Comparison of ENCODE assay signal across 18 cellular contexts in the genomic region with DNA sequence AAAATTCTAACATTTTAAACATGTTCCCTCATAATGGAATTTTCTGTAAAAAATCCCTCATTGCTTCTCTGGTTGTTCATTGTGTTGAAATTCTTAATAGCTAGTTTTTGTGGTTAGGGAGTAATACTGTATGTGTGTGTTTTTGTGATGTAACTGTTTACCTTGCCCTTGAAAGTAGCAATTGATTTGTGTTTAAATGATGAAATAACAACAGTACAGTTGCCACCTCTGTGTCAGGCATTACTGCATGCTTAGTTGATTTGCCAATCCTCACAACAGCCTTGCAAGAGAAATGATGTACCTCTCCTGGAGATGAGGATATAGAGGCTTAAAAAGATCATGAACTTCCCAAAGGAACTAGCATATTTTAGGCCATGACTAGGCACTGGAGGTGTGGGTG.
DNase-seq lines count a peak whose midpoint lies in the region; ATAC-seq, FAIRE-seq and TF ChIP-seq lines count a peak whose summit lies in the region.
"Had no signal": no experiment of that assay in that cellular context is flagged by ENCODE, and none has a peak within 500 bp of the region (broad histone marks: within the 10 kb centered on the region; RNA-seq: fewer than 3 reads in every experiment).

No MANE protein-coding gene starts in this region.

- H3K4me1 ChIP-seq in pancreas: peaks cover 0 to 5% (median 0%) of the 10 kb centered on the region in 3 donors
- H3K4me1 ChIP-seq: prostate gland had no signal

- intact Hi-C loops in pancreas (cut with DNase I): no loop called here

- no peaks in the 10 kb centered on the region for H3K36me3 ChIP-seq in pancreas
- H3K36me3 ChIP-seq: prostate gland had no signal

- no peak for FAIRE-seq in pancreas (lab: Jason Lieb, UNC)
- FAIRE-seq: GM12892, TTC549 had no signal

- DNase-seq in HCEC 1CT (peak; percentile 64), NCI-H774 (lab: John Stamatoyannopoulos, UW) (peak; percentile 15), fibroblast of mammary gland (ENCODE audit: low read depth) (peak; percentile 78), pancreas (no peak), NCI-H146 treated with DMSO at 0.1 percent for 48 hours (lab: John Stamatoyannopoulos, UW; ENCODE audit: unreplicated experiment) (no peak)
- DNase-seq: activated CD4-positive, alpha-beta T cell treated with anti-CD3 and anti-CD28 coated beads, Interleukin-2, amount 50 U/mL, for 48 hours; amygdala; CD4-positive, CD25-positive, alpha-beta regulatory T cell; cortex of kidney; hypothalamus; naive thymus-derived CD4-positive, alpha-beta T cell; NCI-H345; SK-N-SH had no signal

- TF ChIP-seq CTCF in fibroblast of mammary gland (conservative IDR thresholded peaks at IDR 0.05; ENCODE audit: control insufficient read depth, insufficient read depth, low read depth, low read length) (no peak), pancreas (IDR thresholded peaks at IDR 0.05) (no peak)

- H3K4me3 ChIP-seq in fibroblast of mammary gland (ENCODE audit: control insufficient read depth, low read depth, low read length): no peak overlapping the region
- no peak overlapping the region for H3K4me3 ChIP-seq in pancreas
- H3K4me3 ChIP-seq: prostate gland had no signal

- ATAC-seq in pancreas (peak; percentile 40 to 79 (median 51)), HG02623 (IDR thresholded peaks at IDR 0.05; ENCODE audit: unreplicated experiment) (no peak), GM18519 (IDR thresholded peaks at IDR 0.05; ENCODE audit: low FRiP score, unreplicated experiment) (no peak)
- ATAC-seq: naive thymus-derived CD4-positive, alpha-beta T cell had no signal

- H3K27me3 ChIP-seq in pancreas: no peaks in the 10 kb centered on the region

- no peaks in the 10 kb centered on the region for H3K9me3 ChIP-seq in pancreas
- H3K9me3 ChIP-seq: prostate gland, SK-N-SH had no signal

- H3K27ac ChIP-seq in pancreas: peak overlapping the region in 1 of 4 donors; percentile 1
- H3K27ac ChIP-seq: prostate gland had no signal

Comparison
In these comparisons a context has a peak if more than half of its experiments do, and no peak if none do; other contexts are left out.
1. DNase-seq: peak in HCEC 1CT (single experiment), NCI-H774 (single experiment) and fibroblast of mammary gland (single experiment); none in pancreas (0 of 6) and NCI-H146 treated with DMSO at 0.1 percent for 48 hours (single experiment).
2. ATAC-seq: peak in pancreas (4 of 4); none in HG02623 (single experiment) and GM18519 (single experiment).